Comparison of ENCODE assay signal across 28 cellular contexts in the genomic region with DNA sequence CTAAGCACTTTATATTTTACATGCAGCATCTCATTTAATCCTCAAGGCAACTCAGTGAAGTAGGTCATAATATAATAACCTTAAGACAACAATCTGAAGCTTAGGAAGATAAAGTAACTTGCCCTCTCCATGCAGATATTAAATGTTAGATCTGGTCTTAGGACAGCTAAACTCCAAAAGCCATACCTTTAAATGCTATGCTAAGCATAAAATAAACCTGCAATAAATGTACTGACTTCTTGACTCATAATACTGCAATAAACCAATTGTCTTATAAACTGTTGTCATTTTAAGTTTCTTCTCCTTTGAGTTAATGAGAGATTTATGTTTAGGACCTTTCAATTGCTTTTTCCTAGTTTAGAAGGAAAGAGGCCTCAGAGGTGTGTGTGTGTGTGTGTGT.
"Had no signal": no experiment of that assay in that cellular context is flagged by ENCODE, and none has a peak within 500 bp of the region (broad histone marks: within the 10 kb centered on the region; RNA-seq: fewer than 3 reads in every experiment).

No MANE protein-coding gene starts in this region.

- FAIRE-seq: endometrium, keratinocyte, urothelium cell line had no signal

- H2AFZ ChIP-seq: neural progenitor cell, parathyroid adenoma had no signal

- H3K36me3 ChIP-seq: esophagus squamous epithelium, heart right ventricle, neural progenitor cell, prostate gland, right atrium auricular region, sigmoid colon, spleen, tibial artery, upper lobe of left lung had no signal

- H3K9me3 ChIP-seq: esophagus squamous epithelium, prostate gland, sigmoid colon, spleen, testis, tibial artery, upper lobe of left lung had no signal

- H3K27ac ChIP-seq: esophagus squamous epithelium, heart right ventricle, neural progenitor cell, parathyroid adenoma, prostate gland, right atrium auricular region, sigmoid colon, spleen, testis, tibial artery, upper lobe of left lung had no signal

- H3K4me1 ChIP-seq: esophagus squamous epithelium, heart right ventricle, neural progenitor cell, parathyroid adenoma, prostate gland, right atrium auricular region, sigmoid colon, spleen, testis, tibial artery, upper lobe of left lung had no signal

- H3K79me2 ChIP-seq: parathyroid adenoma had no signal

- ATAC-seq: effector memory CD8-positive, alpha-beta T cell; heart right ventricle; left lobe of liver; naive thymus-derived CD4-positive, alpha-beta T cell; stimulated activated memory B cell treated with anti-CD40 and anti-IgM and Interleukin-4, amounts not matched to agents 10 μg/mL and 1 μg/mL and 100 μg/mL, for 72 hours; stimulated activated naive CD8-positive, alpha-beta T cell treated with anti-CD3 and anti-CD28 coated beads, Interleukin-15, Interleukin-2, amounts not matched to agents 100 U/mL and 50 U/mL, for 24 hours had no signal

- DNase-seq: cortex of kidney; effector memory CD8-positive, alpha-beta T cell; erythroblast; esophagus squamous epithelium; foreskin melanocyte; glutamatergic neuron; heart right ventricle; hypothalamus; immature natural killer cell; naive thymus-derived CD4-positive, alpha-beta T cell; sigmoid colon; spleen; stimulated activated CD4-positive, alpha-beta T cell treated with anti-CD3 and anti-CD28 coated beads, Interleukin-4, amount 100 ng/mL, for 4 hours; stimulated activated naive CD8-positive, alpha-beta T cell treated with anti-CD3 and anti-CD28 coated beads, Interleukin-15, Interleukin-2, amounts not matched to agents 100 U/mL and 50 U/mL, for 24 hours; substantia nigra; testis; tibial artery; upper lobe of left lung had no signal

- H3K9ac ChIP-seq: neural progenitor cell, parathyroid adenoma had no signal

- H3K27me3 ChIP-seq: neural progenitor cell, right atrium auricular region, sigmoid colon, testis, upper lobe of left lung had no signal

- H3K4me2 ChIP-seq: neural progenitor cell had no signal

- H3K4me3 ChIP-seq: esophagus squamous epithelium, heart right ventricle, lung, neural progenitor cell, prostate gland, right atrium auricular region, sigmoid colon, spleen, testis, tibial artery, upper lobe of left lung had no signal
